9 cellular contexts compared by ENCODE assay signal in the genomic region with DNA sequence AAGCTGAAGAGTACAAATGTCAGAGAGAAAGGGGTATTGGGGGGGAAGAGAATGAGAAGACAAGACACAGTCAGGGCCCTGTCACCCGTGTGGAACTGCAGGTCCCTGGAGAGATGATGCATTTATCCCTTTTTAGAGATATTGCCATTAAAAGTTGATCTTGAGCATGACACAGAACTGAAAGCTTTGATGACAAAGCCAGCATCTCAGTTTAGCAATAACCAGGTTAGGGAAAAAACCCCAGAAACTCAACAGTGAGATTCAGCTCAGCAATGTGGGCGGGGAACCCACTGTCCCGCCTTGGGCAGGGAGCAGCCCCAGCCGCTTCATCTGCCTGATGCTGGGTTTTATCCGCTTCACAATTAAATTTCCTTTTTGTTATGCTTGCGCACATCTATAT.
DNase-seq lines count a peak whose midpoint lies in the region; ATAC-seq and TF ChIP-seq lines count a peak whose summit lies in the region.
"Had no signal": no experiment of that assay in that cellular context is flagged by ENCODE, and none has a peak within 500 bp of the region (broad histone marks: within the 10 kb centered on the region; RNA-seq: fewer than 3 reads in every experiment).

No MANE protein-coding gene starts in this region.

- H3K9me3 ChIP-seq in SJSA1 (replicated peaks) (no peaks in the 10 kb centered on the region), heart left ventricle (no peaks in the 10 kb centered on the region)

- intact Hi-C loops in heart left ventricle (cut with DNase I), result no loop called here
- intact Hi-C loops in CD14-positive monocyte (cut with micrococcal nuclease), result loop anchor here (10.0 kb wide), 2 partner anchors 80 to 90 kb away; no protein-coding TSS in a partner anchor

- DNase-seq in SJSA1 (ENCODE audit: low read depth in 1 of 2, low spot score in 2 of 2) (no peak), heart left ventricle (no peak), COLO668 (lab: John Stamatoyannopoulos, UW; ENCODE audit: unreplicated experiment) (no peak), OCI-M2 (lab: John Stamatoyannopoulos, UW; ENCODE audit: unreplicated experiment) (no peak), CD14-positive monocyte (ENCODE audit: low spot score) (no peak)
- peak; percentile 17 to 38 (median 27) for DNase-seq in stimulated activated CD4-positive, alpha-beta T cell treated with anti-CD3 and anti-CD28 coated beads, Interleukin-12 subunit alpha, Interleukin-12 subunit beta, amount 100 ng/mL, for 48 hours (ENCODE audit: low read depth in 2 of 3, low spot score in 1 of 3)

- peaks cover 30 to 47% (median 42%) of the 10 kb centered on the region in 3 donors for H3K27me3 Mint-ChIP-seq in CD14-positive monocyte (ENCODE audit: low read depth in 3 of 3)

- peaks cover 42% of the 10 kb centered on the region for H3K4me1 Mint-ChIP-seq in CD14-positive monocyte

- H3K27ac Mint-ChIP-seq in CD14-positive monocyte, result no peak overlapping the region
- H3K27ac Mint-ChIP-seq: activated naive CD8-positive, alpha-beta T cell had no signal

- TF ChIP-seq CTCF in heart left ventricle (IDR thresholded peaks at IDR 0.05) (no peak), CD14-positive monocyte (IDR thresholded peaks at IDR 0.05) (no peak)

- H3K27ac ChIP-seq in SJSA1 (peak overlapping the region; percentile 95), heart left ventricle (peak overlapping the region in 1 of 12 donors; percentile 73)

- WGBS in heart left ventricle, 4 donors, result 89 to 95% (median 94%) methylated on average over 6 of the region's 6 CpGs

- H3K4me1 ChIP-seq in SJSA1 (replicated peaks), result peaks cover 54% of the 10 kb centered on the region
- peaks cover 0 to 33% (median 20%) of the 10 kb centered on the region in 12 donors for H3K4me1 ChIP-seq in heart left ventricle

- no peak overlapping the region for H3K4me3 ChIP-seq in SJSA1
- H3K4me3 ChIP-seq in heart left ventricle, result no peak overlapping the region

- no peak overlapping the region for H3K4me3 Mint-ChIP-seq in CD14-positive monocyte
- H3K4me3 Mint-ChIP-seq: activated naive CD8-positive, alpha-beta T cell had no signal

- H3K27me3 ChIP-seq in SJSA1 (replicated peaks) (no peaks in the 10 kb centered on the region), heart left ventricle (no peaks in the 10 kb centered on the region)

- H3K36me3 ChIP-seq in SJSA1 (no peaks in the 10 kb centered on the region), heart left ventricle (no peaks in the 10 kb centered on the region)

- H3K9me3 Mint-ChIP-seq in CD14-positive monocyte, result peaks cover 0 to 3% (median 0%) of the 10 kb centered on the region in 7 donors

- TF ChIP-seq POLR2A in heart left ventricle (IDR thresholded peaks at IDR 0.05), result no peak

- H3K36me3 Mint-ChIP-seq in CD14-positive monocyte, result no peaks in the 10 kb centered on the region
- H3K36me3 Mint-ChIP-seq: activated naive CD8-positive, alpha-beta T cell had no signal

- ATAC-seq in GM18867 (IDR thresholded peaks at IDR 0.05; ENCODE audit: unreplicated experiment) (peak; percentile 72), HG02610 (IDR thresholded peaks at IDR 0.05; ENCODE audit: unreplicated experiment) (peak; percentile 80), heart left ventricle (no peak)

Comparison
In these comparisons a context has a peak if more than half of its experiments do, and no peak if none do; other contexts are left out.
1. ATAC-seq: peak in GM18867 (single experiment) and HG02610 (single experiment); none in heart left ventricle (0 of 4).
2. DNase-seq: peak in stimulated activated CD4-positive, alpha-beta T cell treated with anti-CD3 and anti-CD28 coated beads, Interleukin-12 subunit alpha, Interleukin-12 subunit beta, amount 100 ng/mL, for 48 hours (3 of 3); none in SJSA1 (0 of 2), heart left ventricle (0 of 5), COLO668 (single experiment), OCI-M2 (single experiment) and CD14-positive monocyte (single experiment).
3. intact Hi-C loops: an anchor here in CD14-positive monocyte (10.0 kb wide); none called in heart left ventricle.